30 cellular contexts compared by ENCODE assay signal in genomic region chr7:19275000-19275399, GRCh38.
"Had no signal": no experiment of that assay in that cellular context is flagged by ENCODE, and none has a peak within 500 bp of the region (broad histone marks: within the 10 kb centered on the region; RNA-seq: fewer than 3 reads in every experiment).

No MANE protein-coding gene starts in this region.

- H3K27ac ChIP-seq: adrenal gland, body of pancreas, esophagus muscularis mucosa, foreskin keratinocyte, left lung, neural progenitor cell, suprapubic skin, tibial artery, upper lobe of right lung, VCaP had no signal

- H3K36me3 ChIP-seq: adrenal gland, esophagus muscularis mucosa, left lung, neural progenitor cell, suprapubic skin, tibial artery, upper lobe of right lung had no signal

- H3K4me2 ChIP-seq: neural progenitor cell had no signal

- H3K4me3 Mint-ChIP-seq: activated naive CD8-positive, alpha-beta T cell treated with anti-CD3 and anti-CD28 coated beads for 36 hours; natural killer cell; neural progenitor cell had no signal

- H3K36me3 Mint-ChIP-seq: activated naive CD8-positive, alpha-beta T cell treated with anti-CD3 and anti-CD28 coated beads for 36 hours; neural progenitor cell had no signal

- H3K9me3 ChIP-seq: body of pancreas, suprapubic skin, upper lobe of right lung had no signal

- H3K27me3 Mint-ChIP-seq: activated naive CD8-positive, alpha-beta T cell treated with anti-CD3 and anti-CD28 coated beads for 36 hours had no signal

- H3K4me1 ChIP-seq: adrenal gland, body of pancreas, esophagus muscularis mucosa, foreskin keratinocyte, left lung, neural progenitor cell, suprapubic skin, tibial artery, upper lobe of right lung had no signal

- FAIRE-seq: colon, TTC549 had no signal

- ATAC-seq: body of pancreas, foreskin keratinocyte, left lung, natural killer cell, right cardiac atrium, upper lobe of right lung had no signal

- H3K9ac ChIP-seq: neural progenitor cell had no signal

- H3K27ac Mint-ChIP-seq: activated naive CD8-positive, alpha-beta T cell treated with anti-CD3 and anti-CD28 coated beads for 36 hours; natural killer cell; neural progenitor cell had no signal

- H3K27me3 ChIP-seq: adrenal gland, body of pancreas, esophagus muscularis mucosa, foreskin keratinocyte, left lung, neural progenitor cell, suprapubic skin, tibial artery, upper lobe of right lung had no signal

- H3K9me3 Mint-ChIP-seq: neural progenitor cell had no signal

- DNase-seq: activated CD4-positive, alpha-beta T cell treated with anti-CD3 and anti-CD28 coated beads for 4 hours; activated CD4-positive, alpha-beta T cell treated with anti-CD3 and anti-CD28 coated beads, Interleukin-2, amount 50 U/mL, for 48 hours; activated CD8-positive, alpha-beta memory T cell treated with anti-CD3 and anti-CD28 coated beads for 24 hours; activated effector memory CD4-positive, alpha-beta T cell treated with Interleukin-2 at 50 U/mL for 16 hours; activated naive CD4-positive, alpha-beta T cell treated with Interleukin-2 at 50 U/mL for 16 hours; activated naive CD8-positive, alpha-beta T cell treated with anti-CD3 and anti-CD28 coated beads for 36 hours; adrenal gland; aorta; body of pancreas; dermis blood vessel endothelial cell; effector CD4-positive, alpha-beta T cell; foreskin keratinocyte; kidney glomerular epithelial cell; left lung; mesendoderm; natural killer cell; posterior cingulate gyrus; right cardiac atrium; stimulated activated CD4-positive, alpha-beta T cell treated with anti-CD3 and anti-CD28 coated beads, Interleukin-15, amount 100 ng/mL, for 24 hours; stimulated activated CD4-positive, alpha-beta T cell treated with anti-CD3 and anti-CD28 coated beads, Interleukin-2, amount 100 ng/mL, for 24 hours; stimulated activated naive CD4-positive, alpha-beta T cell; tibial artery; upper lobe of right lung had no signal

- H3K4me1 Mint-ChIP-seq: activated naive CD8-positive, alpha-beta T cell treated with anti-CD3 and anti-CD28 coated beads for 36 hours; natural killer cell; neural progenitor cell had no signal

- H2AFZ ChIP-seq: neural progenitor cell had no signal

- H3K4me3 ChIP-seq: adrenal gland, body of pancreas, esophagus muscularis mucosa, left lung, lung, neural progenitor cell, suprapubic skin, tibial artery, upper lobe of right lung had no signal
